ENCODE assay signal across 18 cellular contexts in genomic region chr19:29884466-29884865, GRCh38.
"Had no signal": no experiment of that assay in that cellular context is flagged by ENCODE, and none has a peak within 500 bp of the region (broad histone marks: within the 10 kb centered on the region; RNA-seq: fewer than 3 reads in every experiment).

No MANE protein-coding gene starts in this region.

- H3K4me3 Mint-ChIP-seq: dendritic cell treated with granulocyte-macrophage colony-stimulating factor and Interleukin-4, amounts not matched to agents 40 ng/mL and 50 ng/mL, for 4 days; immature natural killer cell; natural killer cell treated with Interleukin-12 subunit alpha and Interleukin-12 subunit beta and Interleukin-15 and Interleukin-18, amount 100 ng/mL, for 72 hours; stimulated activated naive CD8-positive, alpha-beta T cell treated with anti-CD3 and anti-CD28 coated beads, Interleukin-15, Interleukin-2, amounts not matched to agents 100 ng/mL and 50 ng/mL, for 24 hours had no signal

- H3K9me3 Mint-ChIP-seq: dendritic cell treated with granulocyte-macrophage colony-stimulating factor and Interleukin-4, amounts not matched to agents 40 ng/mL and 50 ng/mL, for 4 days; natural killer cell treated with Interleukin-12 subunit alpha and Interleukin-12 subunit beta and Interleukin-15 and Interleukin-18, amount 100 ng/mL, for 72 hours; stimulated activated naive CD8-positive, alpha-beta T cell treated with anti-CD3 and anti-CD28 coated beads, Interleukin-15, Interleukin-2, amounts not matched to agents 100 ng/mL and 50 ng/mL, for 24 hours had no signal

- FAIRE-seq: colon, keratinocyte, small intestine had no signal

- H3K4me1 ChIP-seq: esophagus squamous epithelium, tibial nerve, upper lobe of right lung, vagina had no signal

- H3K4me3 ChIP-seq: esophagus squamous epithelium, left ventricle myocardium inferior, lung, tibial nerve, upper lobe of right lung, vagina had no signal

- H3K36me3 Mint-ChIP-seq: immature natural killer cell; natural killer cell treated with Interleukin-12 subunit alpha and Interleukin-12 subunit beta and Interleukin-15 and Interleukin-18, amount 100 ng/mL, for 72 hours had no signal

- H3K9me3 ChIP-seq: esophagus squamous epithelium, left ventricle myocardium inferior, neutrophil, tibial nerve, upper lobe of right lung, vagina had no signal

- H3K27ac ChIP-seq: esophagus squamous epithelium, left ventricle myocardium inferior, neutrophil, tibial nerve, upper lobe of right lung, vagina had no signal

- H3K27ac Mint-ChIP-seq: dendritic cell treated with granulocyte-macrophage colony-stimulating factor and Interleukin-4, amounts not matched to agents 40 ng/mL and 50 ng/mL, for 4 days; immature natural killer cell; natural killer cell treated with Interleukin-12 subunit alpha and Interleukin-12 subunit beta and Interleukin-15 and Interleukin-18, amount 100 ng/mL, for 72 hours; stimulated activated naive CD8-positive, alpha-beta T cell treated with anti-CD3 and anti-CD28 coated beads, Interleukin-15, Interleukin-2, amounts not matched to agents 100 ng/mL and 50 ng/mL, for 24 hours had no signal

- H3K27me3 ChIP-seq: neutrophil, vagina had no signal

- H3K36me3 ChIP-seq: esophagus squamous epithelium, left ventricle myocardium inferior, neutrophil, tibial nerve, upper lobe of right lung, vagina had no signal

- H3K4me1 Mint-ChIP-seq: immature natural killer cell had no signal

- DNase-seq: esophagus squamous epithelium; foreskin fibroblast; immature natural killer cell; left ventricle myocardium inferior; mesenchymal stem cell; midbrain; small intestine; stimulated activated CD4-positive, alpha-beta T cell treated with anti-CD3 and anti-CD28 coated beads, Interleukin-2, amount 100 ng/mL, for 48 hours; upper lobe of right lung had no signal

- ATAC-seq: natural killer cell treated with Interleukin-12 subunit alpha and Interleukin-12 subunit beta and Interleukin-15 and Interleukin-18, amount 100 ng/mL, for 72 hours; upper lobe of right lung had no signal
